In genomic region chr12:85004199-85004598, GRCh38 we compare ENCODE assay signal across 32 cellular contexts. TPM values are rescaled to one million over a fixed set of nuclear protein-coding genes. Genes with fewer than 3 reads are reported as not detected.
"Had no signal": no experiment of that assay in that cellular context is flagged by ENCODE, and none has a peak within 500 bp of the region (broad histone marks: within the 10 kb centered on the region; RNA-seq: fewer than 3 reads in every experiment).

No MANE protein-coding gene starts in this region.

- H3K79me2 ChIP-seq: parathyroid adenoma had no signal

- H2AFZ ChIP-seq: parathyroid adenoma had no signal

- H3K4me2 ChIP-seq: neural progenitor cell had no signal

- H3K4me1 ChIP-seq: ascending aorta, heart left ventricle, left lung, lower lobe of right lung, neural progenitor cell, parathyroid adenoma, psoas muscle, testis had no signal

- H3K27me3 ChIP-seq: ascending aorta, cardiac muscle cell, dorsolateral prefrontal cortex, heart left ventricle, left lung, neural progenitor cell, testis, transverse colon had no signal

- H3K9me3 ChIP-seq: ascending aorta, heart left ventricle, left lung, lower lobe of right lung, psoas muscle, testis, transverse colon had no signal

- H3K27ac ChIP-seq: ascending aorta, cardiac muscle cell, coronary artery, dorsolateral prefrontal cortex, heart left ventricle, left lung, lower lobe of right lung, neural progenitor cell, parathyroid adenoma, psoas muscle, testis, transverse colon had no signal

- H3K9ac ChIP-seq: neural progenitor cell, parathyroid adenoma had no signal

- DNase-seq: activated CD4-positive, alpha-beta T cell treated with anti-CD3 and anti-CD28 coated beads for 4 hours; activated CD4-positive, alpha-beta T cell treated with anti-CD3 and anti-CD28 coated beads, Interleukin-2, amount 50 U/mL, for 4 hours; activated effector memory CD4-positive, alpha-beta T cell treated with anti-CD3 and anti-CD28 coated beads, Interleukin-2, amount 50 U/mL, for 16 hours; activated naive CD4-positive, alpha-beta T cell treated with anti-CD3 and anti-CD28 coated beads, Interleukin-2, amount 10 ng/mL, durations not matched to agents 7 days and 5 days; activated naive CD8-positive, alpha-beta T cell treated with anti-CD3 and anti-CD28 coated beads, Interleukin-2, amount 10 ng/mL, durations not matched to agents 7 days and 5 days; cerebellar nuclear complex; dorsolateral prefrontal cortex; effector memory CD4-positive, alpha-beta T cell; erythroblast; foreskin fibroblast; heart left ventricle; hypothalamus; left lung; lower lobe of right lung; mesenchymal stem cell; natural killer cell; occipital lobe; psoas muscle; stimulated activated CD4-positive, alpha-beta T cell treated with anti-CD3 and anti-CD28 coated beads, Interleukin-15, amount 100 ng/mL, for 24 hours; stimulated activated CD4-positive, alpha-beta T cell treated with anti-CD3 and anti-CD28 coated beads, Interleukin-2, amount 100 ng/mL, for 24 hours; stimulated activated naive CD8-positive, alpha-beta T cell treated with anti-CD3 and anti-CD28 coated beads, Interleukin-15, Interleukin-2, amounts not matched to agents 100 U/mL and 50 U/mL, for 24 hours; testis; transverse colon had no signal

- ATAC-seq: heart left ventricle; left lung; lower lobe of right lung; natural killer cell; psoas muscle; stimulated activated naive CD8-positive, alpha-beta T cell treated with anti-CD3 and anti-CD28 coated beads, Interleukin-15, Interleukin-2, amounts not matched to agents 100 U/mL and 50 U/mL, for 24 hours had no signal

- H3K36me3 ChIP-seq: ascending aorta, cardiac muscle cell, heart left ventricle, left lung, lower lobe of right lung, neural progenitor cell, transverse colon had no signal

- H3K4me3 ChIP-seq: ascending aorta, cardiac muscle cell, coronary artery, dorsolateral prefrontal cortex, heart left ventricle, left lung, lower lobe of right lung, neural progenitor cell, psoas muscle, testis, transverse colon had no signal

RNA-seq across cellular contexts. Expression of gene TSPAN19, which starts 31.9 kb away (rescaled TPM):
- total RNA-seq: activated naive CD8-positive, alpha-beta T cell treated with anti-CD3 and anti-CD28 coated beads, Interleukin-2, amount 10 ng/mL, durations not matched to agents 7 days and 5 days; activated T-helper 1 cell treated with anti-CD3 and anti-CD28 coated beads, Interleukin-12 subunit alpha, Interleukin-12 subunit beta, Interleukin-2, Interleukin-4 antibody, amounts not matched to agents 30 ng/mL and 10 ng/mL and 1 ng/mL, durations not matched to agents 14 hours and 24 hours and 36 hours; ascending aorta; fibroblast of lung; mononuclear cell; natural killer cell; psoas muscle; transverse colon; urinary bladder had no signal
- polyA plus RNA-seq: fibroblast of lung, urinary bladder had no signal

RNA-seq across cellular contexts. Expression of gene LRRIQ1, which starts 32.0 kb away (rescaled TPM):
- total RNA-seq: activated naive CD8-positive, alpha-beta T cell treated with anti-CD3 and anti-CD28 coated beads, Interleukin-2, amount 10 ng/mL, durations not matched to agents 7 days and 5 days; activated T-helper 1 cell treated with anti-CD3 and anti-CD28 coated beads, Interleukin-12 subunit alpha, Interleukin-12 subunit beta, Interleukin-2, Interleukin-4 antibody, amounts not matched to agents 30 ng/mL and 10 ng/mL and 1 ng/mL, durations not matched to agents 14 hours and 24 hours and 36 hours; ascending aorta; natural killer cell; transverse colon had no signal
